13 cellular contexts compared by ENCODE assay signal in the genomic region with DNA sequence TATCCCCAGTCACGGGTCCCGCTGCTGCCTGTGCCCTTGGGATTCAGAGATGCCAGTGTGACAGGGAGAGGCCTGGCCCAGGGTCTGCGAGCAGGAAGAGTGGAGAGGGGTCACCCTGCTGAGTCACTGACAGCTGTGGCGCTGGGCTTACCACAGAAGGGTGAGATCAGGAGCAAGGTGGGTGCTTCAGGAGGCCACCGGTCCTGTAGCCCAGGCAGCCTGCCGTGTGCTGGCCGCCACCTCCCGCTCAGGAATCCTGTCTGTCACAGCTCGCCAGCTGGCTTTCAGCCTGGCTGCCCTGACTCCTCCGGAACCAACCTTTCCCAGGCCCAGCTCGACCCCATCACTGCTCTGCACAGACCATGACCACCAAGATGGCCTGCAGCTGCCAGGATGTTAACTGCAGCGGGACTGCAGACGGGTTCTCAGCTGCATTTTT. TPM values are rescaled to one million over a fixed set of nuclear protein-coding genes. Genes with fewer than 3 reads are reported as not detected.
DNase-seq lines count a peak whose midpoint lies in the region; ATAC-seq and TF ChIP-seq lines count a peak whose summit lies in the region.
"Had no signal": no experiment of that assay in that cellular context is flagged by ENCODE, and none has a peak within 500 bp of the region (broad histone marks: within the 10 kb centered on the region; RNA-seq: fewer than 3 reads in every experiment).

No MANE protein-coding gene starts in this region.

- H3K4me3 ChIP-seq in liver (ENCODE audit: low read depth in 1 of 3, low read length in 3 of 3) = no peak overlapping the region
- H3K4me3 ChIP-seq in testis = no peak overlapping the region
- H3K4me3 ChIP-seq: A549 had no signal

- H3K4me1 Mint-ChIP-seq in activated CD4-positive, alpha-beta T cell treated with anti-CD3 and anti-CD28 coated beads, Interleukin-2, amount 10 ng/mL, durations not matched to agents 7 days and 5 days = peaks cover 6% of the 10 kb centered on the region
- peaks cover 16% of the 10 kb centered on the region for H3K4me1 Mint-ChIP-seq in chondrocyte (ENCODE audit: low read depth)

- WGBS in liver = 52% methylated on average over 13 of the region's 13 CpGs
- WGBS in testis, 2 donors = 45 to 49% methylated on average over 13 of the region's 13 CpGs

- intact Hi-C loops in testis (cut with DNase I; ENCODE audit: low total_unique reads) = no loop called here

- no peaks in the 10 kb centered on the region for H3K9me3 ChIP-seq in liver (ENCODE audit: control insufficient read depth in 4 of 4, low read length in 3 of 4)
- H3K9me3 ChIP-seq in testis = no peaks in the 10 kb centered on the region
- H3K9me3 ChIP-seq: A549 had no signal

- H3K27ac Mint-ChIP-seq in activated CD4-positive, alpha-beta T cell treated with anti-CD3 and anti-CD28 coated beads, Interleukin-2, amount 10 ng/mL, durations not matched to agents 7 days and 5 days = peak overlapping the region; percentile 25
- peak overlapping the region; percentile 68 for H3K27ac Mint-ChIP-seq in chondrocyte (ENCODE audit: unreplicated experiment)

- H3K9ac ChIP-seq in liver (ENCODE audit: low read depth in 1 of 2, low read length in 2 of 2) = no peak overlapping the region

- DNase-seq in activated CD4-positive, alpha-beta T cell treated with anti-CD3 and anti-CD28 coated beads, Interleukin-2, amount 10 ng/mL, durations not matched to agents 7 days and 5 days = no peak
- no peak for DNase-seq in activated CD4-positive, alpha-beta T cell treated with anti-CD3 and anti-CD28 coated beads, Interleukin-2, amount 50 U/mL, for 4 hours
- DNase-seq in chondrocyte (ENCODE audit: low spot score) (no peak), testis (peak; percentile 67), hepatic stellate cell (ENCODE audit: low spot score) (no peak), DMS153 (lab: John Stamatoyannopoulos, UW) (no peak)
- DNase-seq: activated CD4-positive, alpha-beta T cell treated with anti-CD3 and anti-CD28 coated beads for 48 hours; foreskin melanocyte; NCI-H187; stimulated activated CD4-positive, alpha-beta T cell treated with anti-CD3 and anti-CD28 coated beads, Interleukin-2, amount 100 ng/mL, for 24 hours had no signal

- no peak overlapping the region for H3K4me3 Mint-ChIP-seq in activated CD4-positive, alpha-beta T cell treated with anti-CD3 and anti-CD28 coated beads, Interleukin-2, amount 10 ng/mL, durations not matched to agents 7 days and 5 days
- H3K4me3 Mint-ChIP-seq in chondrocyte (ENCODE audit: unreplicated experiment) = no peak overlapping the region

- H3K36me3 ChIP-seq in liver (ENCODE audit: control insufficient read depth in 4 of 4, insufficient read depth in 3 of 4, low read depth in 1 of 4, low read length in 3 of 4) = peaks cover 18 to 40% (median 28%) of the 10 kb centered on the region in 4 donors
- no peaks in the 10 kb centered on the region for H3K36me3 ChIP-seq in testis (ENCODE audit: low read depth, missing control alignments)

- peaks cover 14 to 73% (median 44%) of the 10 kb centered on the region in 4 donors for H3K4me1 ChIP-seq in liver (ENCODE audit: control insufficient read depth in 4 of 4, insufficient read depth in 4 of 4, low read length in 3 of 4)
- peaks cover 22% of the 10 kb centered on the region for H3K4me1 ChIP-seq in testis
- H3K4me1 ChIP-seq: A549 had no signal

- POLR2A ChIA-PET in activated CD4-positive, alpha-beta T cell treated with anti-CD3 and anti-CD28 coated beads, Interleukin-2, amount 10 ng/mL, durations not matched to agents 7 days and 5 days (lab: Charles Lee) = no interaction called here

- no peak for TF ChIP-seq POLR2A in testis (IDR thresholded peaks at IDR 0.05)

- no peak for TF ChIP-seq CTCF in chondrocyte (IDR thresholded peaks at IDR 0.05)
- no peak for TF ChIP-seq CTCF in liver (IDR thresholded peaks at IDR 0.05; ENCODE audit: low read depth, low read length, missing input control)
- TF ChIP-seq CTCF in testis (IDR thresholded peaks at IDR 0.05) = no peak

- no peaks in the 10 kb centered on the region for H3K27me3 Mint-ChIP-seq in activated CD4-positive, alpha-beta T cell treated with anti-CD3 and anti-CD28 coated beads, Interleukin-2, amount 10 ng/mL, durations not matched to agents 7 days and 5 days
- H3K27me3 Mint-ChIP-seq in chondrocyte (ENCODE audit: low read depth) = no peaks in the 10 kb centered on the region

- TF ChIP-seq RAD21 in liver (IDR thresholded peaks at IDR 0.05) = no peak

- H3K9me3 Mint-ChIP-seq in activated CD4-positive, alpha-beta T cell treated with anti-CD3 and anti-CD28 coated beads, Interleukin-2, amount 10 ng/mL, durations not matched to agents 7 days and 5 days = no peaks in the 10 kb centered on the region
- no peaks in the 10 kb centered on the region for H3K9me3 Mint-ChIP-seq in chondrocyte (ENCODE audit: low read depth)

- H3K36me3 Mint-ChIP-seq in activated CD4-positive, alpha-beta T cell treated with anti-CD3 and anti-CD28 coated beads, Interleukin-2, amount 10 ng/mL, durations not matched to agents 7 days and 5 days (ENCODE audit: low read depth) = peaks cover 31% of the 10 kb centered on the region
- H3K36me3 Mint-ChIP-seq in chondrocyte (ENCODE audit: low read depth) = peaks cover 17% of the 10 kb centered on the region

- ATAC-seq in HG03135 (IDR thresholded peaks at IDR 0.05; ENCODE audit: unreplicated experiment) = no peak
- ATAC-seq: A549 had no signal

- H3K27me3 ChIP-seq in liver (ENCODE audit: control insufficient read depth in 4 of 4, insufficient read depth in 4 of 4, low read length in 3 of 4) = no peaks in the 10 kb centered on the region
- no peaks in the 10 kb centered on the region for H3K27me3 ChIP-seq in testis

- CTCF ChIA-PET in activated CD4-positive, alpha-beta T cell treated with anti-CD3 and anti-CD28 coated beads, Interleukin-2, amount 10 ng/mL, durations not matched to agents 7 days and 5 days (lab: Charles Lee) = no interaction called here

- H3K27ac ChIP-seq in liver (ENCODE audit: low read depth in 1 of 2, low read length in 2 of 2) (no peak overlapping the region), testis (peak overlapping the region in 1 of 2 donors; percentile 61)
- H3K27ac ChIP-seq: A549 had no signal

TF ChIP-seq in liver, 16 proteins besides CTCF, POLR2A, EP300 and RAD21:
- TF ChIP-seq NR2F2 (IDR thresholded peaks at IDR 0.05) (peak; percentile 28), HNF4A (conservative IDR thresholded peaks at IDR 0.05) (no peak)

RNA-seq across cellular contexts. Expression of a gene that starts 25.3 kb away (rescaled TPM):
- total RNA-seq in activated CD4-positive, alpha-beta T cell treated with anti-CD3 and anti-CD28 coated beads, Interleukin-2, amount 10 ng/mL, durations not matched to agents 7 days and 5 days = 10 to 100 TPM; 23.3 to 25.2 TPM
- total RNA-seq in chondrocyte = 23.5 to 28.4 TPM (median 27.1 TPM) in 3 replicates
- total RNA-seq in liver = 10 to 100 TPM; 19.0 to 34.1 TPM
- 10 to 100 TPM; 21.2 to 40.5 TPM for polyA plus RNA-seq in liver
- 10 to 100 TPM; 66.4 to 75.3 TPM for total RNA-seq in testis
- polyA plus RNA-seq in testis (ENCODE audit: insufficient read depth, low read depth, low replicate concordance) = 63.2 TPM
